Comparison of ENCODE assay signal across 9 cellular contexts in the genomic region with DNA sequence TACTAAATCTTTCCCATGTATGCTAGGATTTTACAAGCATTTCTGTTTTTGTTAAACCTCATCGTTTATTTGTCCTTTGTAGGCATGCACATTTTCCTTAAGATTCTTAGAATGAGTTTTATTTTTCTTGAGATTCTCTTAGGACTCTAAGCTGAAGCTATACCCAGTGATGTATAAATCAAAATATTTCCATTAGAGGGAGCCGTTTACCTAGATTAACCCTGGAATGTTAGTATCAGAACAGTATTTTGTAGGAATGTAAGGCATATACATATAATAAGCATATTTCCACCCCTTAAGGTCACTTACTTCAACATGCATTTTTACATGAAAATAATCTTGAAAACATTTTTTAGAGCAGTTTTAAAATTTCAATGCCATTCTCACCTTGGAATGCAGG. TPM values are rescaled to one million over a fixed set of nuclear protein-coding genes. Genes with fewer than 3 reads are reported as not detected.
A peak's percentile ranks its signal among the peaks of the same experiment; 100 is the strongest.
DNase-seq lines count a peak whose midpoint lies in the region; ATAC-seq and TF ChIP-seq lines count a peak whose summit lies in the region.
"Had no signal": no experiment of that assay in that cellular context is flagged by ENCODE, and none has a peak within 500 bp of the region (broad histone marks: within the 10 kb centered on the region; RNA-seq: fewer than 3 reads in every experiment).

No MANE protein-coding gene starts in this region.

- H3F3A ChIP-seq in OCI-LY1 (ENCODE audit: insufficient read depth, low read length), result no peaks in the 10 kb centered on the region

- no peaks in the 10 kb centered on the region for H3K9me3 Mint-ChIP-seq in activated naive CD4-positive, alpha-beta T cell treated with anti-CD3 and anti-CD28 coated beads for 36 hours

- H3K4me2 ChIP-seq in OCI-LY1 (ENCODE audit: low read length), result no peak overlapping the region

- CTCF ChIA-PET in activated naive CD4-positive, alpha-beta T cell treated with anti-CD3 and anti-CD28 coated beads for 36 hours (lab: Charles Lee), result interaction anchor here (1.3 kb wide), 1 partner anchor 284 kb away, joined by 3 read pairs; no protein-coding TSS in a partner anchor

- H3K27me3 ChIP-seq in OCI-LY1 (ENCODE audit: insufficient read depth, low read length) (no peaks in the 10 kb centered on the region), tibial artery (no peaks in the 10 kb centered on the region)

- no peaks in the 10 kb centered on the region for H3K36me3 Mint-ChIP-seq in activated naive CD4-positive, alpha-beta T cell treated with anti-CD3 and anti-CD28 coated beads for 36 hours (ENCODE audit: low read depth)

- H3K27ac ChIP-seq in OCI-LY1 (ENCODE audit: low read depth, low read length, poor library complexity, severe bottlenecking) (no peak overlapping the region), tibial artery (no peak overlapping the region)

- H2AFZ ChIP-seq in OCI-LY1 (ENCODE audit: low read length), result no peak overlapping the region

- H3K4me3 ChIP-seq in OCI-LY1 (ENCODE audit: low read depth, low read length, poor library complexity, severe bottlenecking) (no peak overlapping the region), tibial artery (no peak overlapping the region)

- H4K20me1 ChIP-seq in OCI-LY1 (ENCODE audit: insufficient read depth, low read length), result no peaks in the 10 kb centered on the region

- peak; percentile 53 for TF ChIP-seq CTCF in OCI-LY1 (IDR thresholded peaks at IDR 0.05; ENCODE audit: low read length)
- TF ChIP-seq CTCF in tibial artery (IDR thresholded peaks at IDR 0.05), result peak; percentile 11 to 14

- no peaks in the 10 kb centered on the region for H3K9me2 ChIP-seq in OCI-LY1 (ENCODE audit: low read depth, low read length)

- no peaks in the 10 kb centered on the region for H3K9me3 ChIP-seq in OCI-LY1 (ENCODE audit: low read length)
- H3K9me3 ChIP-seq in tibial artery, result no peaks in the 10 kb centered on the region

- no peak overlapping the region for H3K9ac ChIP-seq in OCI-LY1 (ENCODE audit: low read length)

- H3K27ac Mint-ChIP-seq in activated naive CD4-positive, alpha-beta T cell treated with anti-CD3 and anti-CD28 coated beads for 36 hours, result no peak overlapping the region

- intact Hi-C loops in tibial artery (cut with DNase I; ENCODE audit: low total_unique reads), result no loop called here
- intact Hi-C loops in activated naive CD4-positive, alpha-beta T cell treated with anti-CD3 and anti-CD28 coated beads for 36 hours (cut with micrococcal nuclease), result loop anchor here (1.0 to 2.0 kb wide), 2 partner anchors 282 to 532 kb away; no protein-coding TSS in a partner anchor

- H3K79me2 ChIP-seq in OCI-LY1 (ENCODE audit: insufficient read depth, low read length), result no peaks in the 10 kb centered on the region

- no peak for ATAC-seq in HG02623 (IDR thresholded peaks at IDR 0.05; ENCODE audit: unreplicated experiment)
- no peak for ATAC-seq in GM18907 (IDR thresholded peaks at IDR 0.05; ENCODE audit: unreplicated experiment)

- H3K27me3 Mint-ChIP-seq in activated naive CD4-positive, alpha-beta T cell treated with anti-CD3 and anti-CD28 coated beads for 36 hours (ENCODE audit: low read depth), result peaks cover 5% of the 10 kb centered on the region

- DNase-seq in SKM-1 treated with dmso at 0.1 percent for 144 hours (lab: John Stamatoyannopoulos, UW; ENCODE audit: unreplicated experiment) (peak; percentile 29), SKM-1 (lab: John Stamatoyannopoulos, UW; ENCODE audit: unreplicated experiment) (no peak), fibroblast of gingiva (ENCODE audit: low read depth) (peak; percentile 9), tibial artery (no peak)
- DNase-seq in activated naive CD4-positive, alpha-beta T cell treated with anti-CD3 and anti-CD28 coated beads for 36 hours, result no peak
- DNase-seq: activated T-cell treated with anti-CD3 and anti-CD28 coated beads for 4 hours had no signal

- H3K36me3 ChIP-seq in OCI-LY1 (ENCODE audit: insufficient read depth, low read length) (no peaks in the 10 kb centered on the region), tibial artery (no peaks in the 10 kb centered on the region)

- H3K4me1 ChIP-seq in OCI-LY1 (ENCODE audit: insufficient read depth, low read length, severe bottlenecking) (no peaks in the 10 kb centered on the region), tibial artery (no peaks in the 10 kb centered on the region)

- H3K4me1 Mint-ChIP-seq in activated naive CD4-positive, alpha-beta T cell treated with anti-CD3 and anti-CD28 coated beads for 36 hours (ENCODE audit: low read depth), result no peaks in the 10 kb centered on the region

- H3K4me3 Mint-ChIP-seq in activated naive CD4-positive, alpha-beta T cell treated with anti-CD3 and anti-CD28 coated beads for 36 hours, result no peak overlapping the region

RNA-seq across cellular contexts. Expression of gene FCHO2, which starts 35.2 kb away (rescaled TPM):
- under 1 TPM; 0.54 to 0.93 TPM for total RNA-seq in activated naive CD4-positive, alpha-beta T cell treated with anti-CD3 and anti-CD28 coated beads for 36 hours

Comparison
In these comparisons a context has a peak if more than half of its experiments do, and no peak if none do; other contexts are left out.
1. DNase-seq: peak in SKM-1 treated with dmso at 0.1 percent for 144 hours (single experiment) and fibroblast of gingiva (single experiment); none in SKM-1 (single experiment), tibial artery (0 of 2) and activated naive CD4-positive, alpha-beta T cell treated with anti-CD3 and anti-CD28 coated beads for 36 hours (single experiment).